Comparison of ENCODE assay signal across 13 cellular contexts in genomic region chr7:116277070-116277469, GRCh38.
"Had no signal": no experiment of that assay in that cellular context is flagged by ENCODE, and none has a peak within 500 bp of the region (broad histone marks: within the 10 kb centered on the region; RNA-seq: fewer than 3 reads in every experiment).

No MANE protein-coding gene starts in this region.

- H3K4me1 Mint-ChIP-seq: activated B cell treated with CpG ODN at 0.5 μM for 24 hours had no signal

- H3K4me3 Mint-ChIP-seq: activated B cell treated with CpG ODN at 0.5 μM for 24 hours; brain; dendritic cell treated with granulocyte-macrophage colony-stimulating factor and Interleukin-4, amounts not matched to agents 40 ng/mL and 50 ng/mL, for 4 days; nephron progenitor cell; T-helper 1 cell treated with Interleukin-12 subunit alpha and Interleukin-12 subunit beta and Interleukin-4 antibody, amounts not matched to agents 30 μg/mL and 1 μg/mL, for 36 hours had no signal

- H3K27ac ChIP-seq: adrenal gland, skin epidermis, transverse colon had no signal

- H3K9me3 ChIP-seq: adrenal gland, transverse colon had no signal

- H3K36me3 Mint-ChIP-seq: brain had no signal

- H3K36me3 ChIP-seq: adrenal gland, transverse colon had no signal

- DNase-seq: activated B cell treated with CpG ODN at 0.5 μM for 24 hours; activated CD4-positive, alpha-beta T cell treated with anti-CD3 and anti-CD28 coated beads, Interleukin-2, amount 50 U/mL, for 1 hour; activated naive CD4-positive, alpha-beta T cell treated with anti-CD3 and anti-CD28 coated beads, Interleukin-2, amount 50 U/mL, for 16 hours; activated T-cell treated with anti-CD3 and anti-CD28 coated beads for 4 hours; adrenal gland; erythroblast; mesenchymal stem cell; nephron progenitor cell; transverse colon had no signal

- H3K27me3 ChIP-seq: adrenal gland, transverse colon had no signal

- H3K9me3 Mint-ChIP-seq: activated B cell treated with CpG ODN at 0.5 μM for 24 hours; dendritic cell treated with granulocyte-macrophage colony-stimulating factor and Interleukin-4, amounts not matched to agents 40 ng/mL and 50 ng/mL, for 4 days; nephron progenitor cell; T-helper 1 cell treated with Interleukin-12 subunit alpha and Interleukin-12 subunit beta and Interleukin-4 antibody, amounts not matched to agents 30 μg/mL and 1 μg/mL, for 36 hours had no signal

- H3K4me3 ChIP-seq: adrenal gland, skin epidermis, transverse colon had no signal

- H3K4me1 ChIP-seq: adrenal gland had no signal

- H3K27me3 Mint-ChIP-seq: dendritic cell treated with granulocyte-macrophage colony-stimulating factor and Interleukin-4, amounts not matched to agents 40 ng/mL and 50 ng/mL, for 4 days had no signal

- H3K27ac Mint-ChIP-seq: activated B cell treated with CpG ODN at 0.5 μM for 24 hours; brain; dendritic cell treated with granulocyte-macrophage colony-stimulating factor and Interleukin-4, amounts not matched to agents 40 ng/mL and 50 ng/mL, for 4 days; nephron progenitor cell; T-helper 1 cell treated with Interleukin-12 subunit alpha and Interleukin-12 subunit beta and Interleukin-4 antibody, amounts not matched to agents 30 μg/mL and 1 μg/mL, for 36 hours had no signal
